Comparison of ENCODE assay signal across 8 cellular contexts in genomic region chr15:42273099-42273899, GRCh38. TPM values are rescaled to one million over a fixed set of nuclear protein-coding genes. Genes with fewer than 3 reads are reported as not detected.
DNase-seq lines count a peak whose midpoint lies in the region; FAIRE-seq and TF ChIP-seq lines count a peak whose summit lies in the region.

GANC (plus strand) TSS chr15:42273201; CDS start chr15:42274482, 1,281 bp downstream.
TMEM87A (minus strand) TSS chr15:42273433; CDS start chr15:42273398, 35 bp downstream.

- peak within 1 kb of the TSS; percentile 93 for H3K18ac ChIP-seq in neuronal stem cell (ENCODE audit: low read length)

- H3K36me3 ChIP-seq in neuronal stem cell (replicated peaks in 1 of 2; ENCODE audit: control insufficient read depth in 2 of 2, insufficient read depth in 2 of 2, low read length in 2 of 2): peaks cover under 1 to 33% of the 10 kb centered on the region in 2 donors

- no peak within 1 kb of the TSS for H2BK120ac ChIP-seq in neuronal stem cell (ENCODE audit: low read depth, low read length)

- TF ChIP-seq CTCF in HFF-Myc (IDR thresholded peaks at IDR 0.05; ENCODE audit: low read depth, low read length, missing control alignments): no peak
- no peak for TF ChIP-seq CTCF in subcutaneous adipose tissue (IDR thresholded peaks at IDR 0.05; ENCODE audit: low read depth)

- H3K27me3 ChIP-seq in neuronal stem cell (ENCODE audit: control insufficient read depth in 3 of 3, insufficient read depth in 3 of 3, low read depth in 1 of 3, low read length in 3 of 3): no peaks in the 10 kb centered on the region

- no peak for FAIRE-seq in frontal cortex (lab: Jason Lieb, UNC)

- peaks cover 2 to 14% of the 10 kb centered on the region in 2 donors for H3K4me1 ChIP-seq in neuronal stem cell (ENCODE audit: control insufficient read depth in 2 of 2, insufficient read depth in 1 of 2, low read depth in 1 of 2, low read length in 2 of 2)

- no peak within 1 kb of the TSS for H3K4ac ChIP-seq in neuronal stem cell (ENCODE audit: low read length)

- H3K23ac ChIP-seq in neuronal stem cell (ENCODE audit: low read depth, low read length, poor library complexity): peak within 1 kb of the TSS; percentile 58

- H2BK15ac ChIP-seq in neuronal stem cell (ENCODE audit: low read length): no peak within 1 kb of the TSS

- peaks cover 0 to 6% of the 10 kb centered on the region in 2 donors for H3K9me3 ChIP-seq in neuronal stem cell (replicated peaks in 1 of 2; ENCODE audit: control insufficient read depth in 2 of 2, insufficient read depth in 1 of 2, low read depth in 1 of 2, low read length in 2 of 2)

- H3K4me3 Mint-ChIP-seq in activated naive CD4-positive, alpha-beta T cell treated with anti-CD3 and anti-CD28 coated beads for 36 hours: peak within 1 kb of the TSS; percentile 99

- H3K4me1 Mint-ChIP-seq in activated naive CD4-positive, alpha-beta T cell treated with anti-CD3 and anti-CD28 coated beads for 36 hours (ENCODE audit: low read depth): peaks cover 45% of the 10 kb centered on the region

- H3K27ac Mint-ChIP-seq in activated naive CD4-positive, alpha-beta T cell treated with anti-CD3 and anti-CD28 coated beads for 36 hours: peak within 1 kb of the TSS; percentile 99

- H4K91ac ChIP-seq in neuronal stem cell (ENCODE audit: low read depth, low read length, poor library complexity): no peak within 1 kb of the TSS

- no CpG with 5 or more reads among the region's 47 CpGs for WGBS in neuronal stem cell (ENCODE audit: extremely low coverage in 2 of 2, insufficient read length in 2 of 2, insufficient replicate concordance in 1 of 2), 2 donors

- no peak within 1 kb of the TSS for H2BK12ac ChIP-seq in neuronal stem cell (ENCODE audit: low read length)

- CTCF ChIA-PET in activated naive CD4-positive, alpha-beta T cell treated with anti-CD3 and anti-CD28 coated beads for 36 hours (lab: Charles Lee): no interaction called here

- H3K14ac ChIP-seq in neuronal stem cell (ENCODE audit: low read length): no peak within 1 kb of the TSS

- H3K27me3 Mint-ChIP-seq in activated naive CD4-positive, alpha-beta T cell treated with anti-CD3 and anti-CD28 coated beads for 36 hours (ENCODE audit: low read depth): no peaks in the 10 kb centered on the region

- peak within 1 kb of the TSS; percentile 93 for H3K27ac ChIP-seq in neuronal stem cell (replicated peaks; ENCODE audit: low read length)

- peak within 1 kb of the TSS; percentile 78 for H3K4me3 ChIP-seq in HFF-Myc (replicated peaks; ENCODE audit: low read depth, low read length)
- peak within 1 kb of the TSS; percentile 82 to 87 for H3K4me3 ChIP-seq in neuronal stem cell (ENCODE audit: low read length in 2 of 2)

- H2AK5ac ChIP-seq in neuronal stem cell (ENCODE audit: low read depth, low read length): peak within 1 kb of the TSS; percentile 8

- peak; percentile 95 for DNase-seq in GM03348 (ENCODE audit: low spot score)
- DNase-seq in HFF-Myc (ENCODE audit: extremely low read depth, low read depth): peak; percentile 96
- peak; percentile 99 for DNase-seq in NAMALWA (ENCODE audit: low spot score)
- DNase-seq in SK-N-DZ (ENCODE audit: low spot score): peak; percentile 99
- DNase-seq in activated naive CD4-positive, alpha-beta T cell treated with anti-CD3 and anti-CD28 coated beads for 36 hours: peak; percentile 98
- peak; percentile 70 to 83 for DNase-seq in frontal cortex (ENCODE audit: low spot score in 2 of 2)
- DNase-seq in neuronal stem cell (ENCODE audit: low spot score): peak; percentile 97

- H4K8ac ChIP-seq in neuronal stem cell (ENCODE audit: low read depth, low read length): peak within 1 kb of the TSS; percentile 1

- peak within 1 kb of the TSS; percentile 67 for H2BK5ac ChIP-seq in neuronal stem cell (ENCODE audit: low read length)

- peaks cover 17% of the 10 kb centered on the region for H3K36me3 Mint-ChIP-seq in activated naive CD4-positive, alpha-beta T cell treated with anti-CD3 and anti-CD28 coated beads for 36 hours (ENCODE audit: low read depth)

- peak within 1 kb of the TSS; percentile 92 for H2AFZ ChIP-seq in neuronal stem cell (ENCODE audit: low read length)

- H3K4me2 ChIP-seq in neuronal stem cell (ENCODE audit: insufficient read depth, low read length, poor library complexity, severe bottlenecking): peak within 1 kb of the TSS; percentile 87

- intact Hi-C loops in activated naive CD4-positive, alpha-beta T cell treated with anti-CD3 and anti-CD28 coated beads for 36 hours (cut with micrococcal nuclease): loop anchor here (1.0 to 10.0 kb wide), 13 partner anchors 42 to 912 kb away; partner anchors contain the start of genes CCNDBP1, CDAN1, HAUS2 and LRRC57

- peaks cover 2% of the 10 kb centered on the region for H3K79me1 ChIP-seq in neuronal stem cell (ENCODE audit: low read depth, low read length)

- peak within 1 kb of the TSS; percentile 93 for H3K9ac ChIP-seq in neuronal stem cell (ENCODE audit: low read depth, low read length, poor library complexity)

- H3K9me3 Mint-ChIP-seq in activated naive CD4-positive, alpha-beta T cell treated with anti-CD3 and anti-CD28 coated beads for 36 hours: no peaks in the 10 kb centered on the region

RNA-seq across cellular contexts. Expression of gene GANC, which starts in this region (rescaled TPM):
- 7.6 and 13.4 TPM in 2 replicates for polyA plus RNA-seq in SK-N-DZ (2014; cell fraction: cytosol; rRNA removed)
- polyA plus RNA-seq in SK-N-DZ (2014; cell fraction: nucleus; rRNA removed): 18.5 and 22.3 TPM in 2 replicates
- total RNA-seq in activated naive CD4-positive, alpha-beta T cell treated with anti-CD3 and anti-CD28 coated beads for 36 hours: 10 to 100 TPM; 27.4 to 27.7 TPM
- total RNA-seq in frontal cortex: 7.7 TPM
- polyA plus RNA-seq in neuronal stem cell (2013, experiment 1 of 2): 7.0 TPM
- 7.6 TPM for polyA plus RNA-seq in neuronal stem cell (2013, experiment 2 of 2)
- 10 to 100 TPM; 26.1 to 42.0 (median 35.3) TPM for total RNA-seq in subcutaneous adipose tissue

RNA-seq across cellular contexts. Expression of gene TMEM87A, which starts in this region (rescaled TPM):
- 29.2 and 34.8 TPM in 2 replicates for polyA plus RNA-seq in SK-N-DZ (2014; cell fraction: cytosol; rRNA removed)
- 26.9 and 27.1 TPM in 2 replicates for polyA plus RNA-seq in SK-N-DZ (2014; cell fraction: nucleus; rRNA removed)
- total RNA-seq in activated naive CD4-positive, alpha-beta T cell treated with anti-CD3 and anti-CD28 coated beads for 36 hours: 10 to 100 TPM; 26.6 to 28.4 TPM
- total RNA-seq in frontal cortex (68.1 TPM), subcutaneous adipose tissue (10 to 100 TPM; 47.1 to 63.1 (median 57.0) TPM)
- 32.0 TPM for polyA plus RNA-seq in neuronal stem cell (2013, experiment 1 of 2)
- 31.4 TPM for polyA plus RNA-seq in neuronal stem cell (2013, experiment 2 of 2)

Comparison
In these comparisons a context has a peak if more than half of its experiments do, and no peak if none do; other contexts are left out.
1. Peak in every context shown above with its lines: DNase-seq, H3K4me3 ChIP-seq and H3K27ac ChIP-seq.